Comparison of ENCODE assay signal across 1 cellular context in genomic region chr10:119656760-119657159, GRCh38.
TF ChIP-seq lines count a peak whose summit lies in the region.

No MANE protein-coding gene starts in this region.

TF ChIP-seq in A549, 52 proteins besides CTCF, POLR2A, EP300 and RAD21 (continued from another document):
- TF ChIP-seq REST (IDR thresholded peaks at IDR 0.05) (no peak), ATOH8 (CRISPR knock-in tag; IDR thresholded peaks at IDR 0.05; ENCODE audit: low read depth) (no peak)
